ENCODE assay signal across 9 cellular contexts in genomic region chr10:91925022-91925320, GRCh38. TPM values are rescaled to one million over a fixed set of nuclear protein-coding genes. Genes with fewer than 3 reads are reported as not detected.
A peak's percentile ranks its signal among the peaks of the same experiment; 100 is the strongest.
DNase-seq lines count a peak whose midpoint lies in the region; ATAC-seq, FAIRE-seq and TF ChIP-seq lines count a peak whose summit lies in the region.
"Had no signal": no experiment of that assay in that cellular context is flagged by ENCODE, and none has a peak within 500 bp of the region (broad histone marks: within the 10 kb centered on the region; RNA-seq: fewer than 3 reads in every experiment).

No MANE protein-coding gene starts in this region.

- FAIRE-seq in HTR-8/SVneo (lab: Jason Lieb, UNC): no peak

- H3K4me3 ChIP-seq in endocrine pancreas (ENCODE audit: control insufficient read depth, insufficient read depth, low read length) (peak overlapping the region; percentile 99), osteoblast (ENCODE audit: insufficient read depth, low read length) (peak overlapping the region; percentile 97)

- no peaks in the 10 kb centered on the region for H3K36me3 ChIP-seq in endocrine pancreas (ENCODE audit: control insufficient read depth, insufficient read depth, low read length)
- no peaks in the 10 kb centered on the region for H3K36me3 ChIP-seq in osteoblast (ENCODE audit: insufficient read depth, low read length)

- peaks cover 60% of the 10 kb centered on the region for H3K79me2 ChIP-seq in osteoblast (ENCODE audit: insufficient read depth, low read length)

- H3K9me3 ChIP-seq in endocrine pancreas (ENCODE audit: control insufficient read depth, low read length) (no peaks in the 10 kb centered on the region), osteoblast (ENCODE audit: low read depth, low read length) (no peaks in the 10 kb centered on the region)

- H3K27me3 ChIP-seq in endocrine pancreas (ENCODE audit: control insufficient read depth, insufficient read depth, low read length) (no peaks in the 10 kb centered on the region), osteoblast (ENCODE audit: insufficient read depth, low read length) (no peaks in the 10 kb centered on the region)

- peak overlapping the region; percentile 94 for H3K4me2 ChIP-seq in osteoblast (ENCODE audit: insufficient read depth, low read length)

- DNase-seq in EL (peak; percentile 23), OCI-M1 (lab: John Stamatoyannopoulos, UW) (peak; percentile 52), osteoblast (ENCODE audit: insufficient read length, low spot score, missing footprints) (no peak), HTR-8/SVneo (ENCODE audit: insufficient read length, low spot score) (no peak), NCI-H524 (lab: John Stamatoyannopoulos, UW) (no peak)

- H3K27ac ChIP-seq in osteoblast (ENCODE audit: low read depth, low read length): peak overlapping the region; percentile 99

- no peak overlapping the region for H3K9ac ChIP-seq in endocrine pancreas (ENCODE audit: control insufficient read depth, insufficient read depth, low read length)

- H3K4me1 ChIP-seq in endocrine pancreas (ENCODE audit: control insufficient read depth, insufficient read depth, low read length) (peaks cover 6% of the 10 kb centered on the region), osteoblast (ENCODE audit: insufficient read depth, low read length) (peaks cover 10% of the 10 kb centered on the region)

- no peak for ATAC-seq in HG02759 (IDR thresholded peaks at IDR 0.05; ENCODE audit: unreplicated experiment)
- no peak for ATAC-seq in HG02588 (IDR thresholded peaks at IDR 0.05; ENCODE audit: unreplicated experiment)
- ATAC-seq: esophagus mucosa had no signal

- no peak for TF ChIP-seq CTCF in osteoblast (IDR thresholded peaks at IDR 0.05; ENCODE audit: extremely low read depth, low read depth, low read length)

- no peak overlapping the region for H2AFZ ChIP-seq in osteoblast (ENCODE audit: low read length)

- peaks cover 21% of the 10 kb centered on the region for H4K20me1 ChIP-seq in osteoblast (ENCODE audit: insufficient read depth, low read length)

RNA-seq across cellular contexts. Expression of gene BTAF1, which starts 1.4 kb away (rescaled TPM):
- 47.4 and 51.0 TPM in 2 replicates for total RNA-seq in osteoblast

RNA-seq across cellular contexts. Expression of gene FGFBP3, which starts 15.7 kb away (rescaled TPM):
- total RNA-seq in osteoblast: 0.72 and 1.2 TPM in 2 replicates

Comparison
In these comparisons a context has a peak if more than half of its experiments do, and no peak if none do; other contexts are left out.
1. DNase-seq: peak in EL (single experiment) and OCI-M1 (single experiment); none in osteoblast (single experiment), HTR-8/SVneo (single experiment) and NCI-H524 (0 of 2).